8 cellular contexts compared by ENCODE assay signal in genomic region chr2:173841110-173841509, GRCh38.
"Had no signal": no experiment of that assay in that cellular context is flagged by ENCODE, and none has a peak within 500 bp of the region (broad histone marks: within the 10 kb centered on the region; RNA-seq: fewer than 3 reads in every experiment).

No MANE protein-coding gene starts in this region.

- FAIRE-seq: HepG2, HTR-8/SVneo had no signal

- DNase-seq: IMR-90, KBM-7, KG1 had no signal

- H3K36me3 Mint-ChIP-seq: IgD-negative memory B cell had no signal

- H3K4me3 Mint-ChIP-seq: IgD-negative memory B cell had no signal

- H3K27ac Mint-ChIP-seq: IgD-negative memory B cell had no signal

- H3K27ac ChIP-seq: HL-60, KMS-11 had no signal

- H3K4me1 Mint-ChIP-seq: IgD-negative memory B cell had no signal

- H3K4me2 ChIP-seq: KMS-11 had no signal

- H3K9ac ChIP-seq: KMS-11 had no signal

- ATAC-seq: HepG2 had no signal
